Comparison of ENCODE assay signal across 8 cellular contexts in genomic region chr9:93827545-93828330, GRCh38.
A peak's percentile ranks its signal among the peaks of the same experiment; 100 is the strongest.
DNase-seq lines count a peak whose midpoint lies in the region; ATAC-seq and TF ChIP-seq lines count a peak whose summit lies in the region.

No MANE protein-coding gene starts in this region.

- DNase-seq in DMS153 (lab: John Stamatoyannopoulos, UW) (peak; percentile 29), SW480 (ENCODE audit: low spot score) (peak; percentile 30), choroid plexus epithelial cell (ENCODE audit: low read depth) (peak; percentile 61), left lung (peak in 1 of 2 donors; percentile 88), A172 (ENCODE audit: low spot score) (no peak)
- peak in 2 of 3 experiments; percentile 7 to 22 for DNase-seq in stimulated activated CD4-positive, alpha-beta T cell treated with anti-CD3 and anti-CD28 coated beads, TNF-alpha, amount 100 ng/mL, for 24 hours (ENCODE audit: low read depth in 3 of 3)

- no peaks in the 10 kb centered on the region for H3K36me3 ChIP-seq in left lung

- TF ChIP-seq CTCF in choroid plexus epithelial cell (conservative IDR thresholded peaks at IDR 0.05; ENCODE audit: low read depth, low read length) (peak; percentile 85), left lung (IDR thresholded peaks at IDR 0.05) (peak; percentile 82 to 87)

- H3K4me3 ChIP-seq in choroid plexus epithelial cell (ENCODE audit: low read depth, low read length) = peak overlapping the region; percentile 32
- H3K4me3 ChIP-seq in left lung = peak overlapping the region in 1 of 2 donors; percentile 5

- intact Hi-C loops in left lung (cut with DNase I) = no loop called here

- no peaks in the 10 kb centered on the region for H3K9me3 ChIP-seq in left lung

- H3K27me3 ChIP-seq in left lung = peaks cover 0 to 69% of the 10 kb centered on the region in 2 donors

- no peak overlapping the region for H3K27ac ChIP-seq in left lung

- peaks cover 5 to 6% of the 10 kb centered on the region in 2 donors for H3K4me1 ChIP-seq in left lung

- peak; percentile 52 for ATAC-seq in HG03159 (IDR thresholded peaks at IDR 0.05; ENCODE audit: unreplicated experiment)
- ATAC-seq in left lung = peak; percentile 99
- ATAC-seq in HG03354 (IDR thresholded peaks at IDR 0.05; ENCODE audit: poor library complexity, severe bottlenecking, unreplicated experiment) = no peak
